20 cellular contexts compared by ENCODE assay signal in the genomic region with DNA sequence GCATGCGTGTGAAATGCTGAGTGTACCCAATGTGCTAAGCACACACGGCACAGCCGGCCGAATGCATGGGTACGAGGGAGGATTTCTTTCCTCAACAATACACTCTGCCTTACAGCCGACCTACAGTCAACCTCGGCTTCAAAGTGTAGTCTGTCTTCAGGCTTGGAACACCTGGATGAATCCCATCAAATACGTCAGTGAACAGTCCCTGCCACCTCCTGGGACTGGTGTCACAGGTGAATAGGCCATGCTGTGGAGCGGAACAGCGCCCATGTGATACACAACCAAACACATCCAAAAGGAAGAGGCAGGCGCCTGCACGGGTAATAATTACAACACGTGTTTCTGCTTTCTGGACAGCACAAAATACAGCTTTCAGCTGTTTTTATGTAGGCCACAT. TPM values are rescaled to one million over a fixed set of nuclear protein-coding genes. Genes with fewer than 3 reads are reported as not detected.
DNase-seq lines count a peak whose midpoint lies in the region; ATAC-seq, FAIRE-seq and TF ChIP-seq lines count a peak whose summit lies in the region.
"Had no signal": no experiment of that assay in that cellular context is flagged by ENCODE, and none has a peak within 500 bp of the region (broad histone marks: within the 10 kb centered on the region; RNA-seq: fewer than 3 reads in every experiment).

No MANE protein-coding gene starts in this region.

- H3K36me3 ChIP-seq in OCI-LY3 (replicated peaks; ENCODE audit: low read depth, low read length) = peaks cover 43% of the 10 kb centered on the region
- H3K36me3 ChIP-seq: SJCRH30 had no signal

- H3K27ac ChIP-seq in OCI-LY3 (ENCODE audit: low read length) = peak overlapping the region; percentile 98
- H3K27ac ChIP-seq: SJCRH30 had no signal

- DNase-seq in GM12892 (ENCODE audit: insufficient read length) = no peak
- DNase-seq in glutamatergic neuron = no peak
- DNase-seq in stimulated activated naive B cell treated with anti-CD40 and anti-IgM and Interleukin-4, amounts not matched to agents 10 μg/mL and 1 μg/mL and 100 μg/mL, for 72 hours = no peak
- DNase-seq in ACHN = no peak
- DNase-seq in NCI-H524 (lab: John Stamatoyannopoulos, UW) = no peak
- DNase-seq in NCI-H510A treated with DMSO at 0.1 percent for 48 hours (lab: John Stamatoyannopoulos, UW) = no peak
- DNase-seq in HUDEP-2 (lab: John Stamatoyannopoulos, UW; ENCODE audit: unreplicated experiment in 76 of 76) = no peak
- DNase-seq: DMS79 treated with DMSO at 0.1 percent for 48 hours, GDM1, H7, Kasumi-1, MM.1S, NCI-H1105, NCI-H1694, NCI-H2107, NCI-H2227 treated with DMSO at 0.1 percent for 48 hours, NCI-H526 treated with DMSO at 0.1 percent for 48 hours, PC-3, SJCRH30 had no signal

- FAIRE-seq in GM12892 (lab: Jason Lieb, UNC) = peak; percentile 73

- H3K9me3 ChIP-seq in OCI-LY3 (ENCODE audit: insufficient read depth, low read length) = no peaks in the 10 kb centered on the region
- H3K9me3 ChIP-seq: SJCRH30 had no signal

- H3K4me3 Mint-ChIP-seq in glutamatergic neuron (ENCODE audit: unreplicated experiment) = no peak overlapping the region
- H3K4me3 Mint-ChIP-seq in stimulated activated naive B cell treated with anti-CD40 and anti-IgM and Interleukin-4, amounts not matched to agents 10 μg/mL and 1 μg/mL and 100 μg/mL, for 72 hours = peak overlapping the region; percentile 8 to 61

- peak overlapping the region; percentile 76 for H3K9ac ChIP-seq in OCI-LY3 (ENCODE audit: low read length)

- no peaks in the 10 kb centered on the region for H3K36me3 Mint-ChIP-seq in glutamatergic neuron (ENCODE audit: unreplicated experiment)
- H3K36me3 Mint-ChIP-seq in stimulated activated naive B cell treated with anti-CD40 and anti-IgM and Interleukin-4, amounts not matched to agents 10 μg/mL and 1 μg/mL and 100 μg/mL, for 72 hours = peaks cover 38 to 72% of the 10 kb centered on the region in 2 donors

- H3K79me2 ChIP-seq in OCI-LY3 (ENCODE audit: low read length) = peaks cover 25% of the 10 kb centered on the region

- no peak for TF ChIP-seq CTCF in OCI-LY3 (IDR thresholded peaks at IDR 0.05; ENCODE audit: low read depth, low read length)
- TF ChIP-seq CTCF in glutamatergic neuron (IDR thresholded peaks at IDR 0.05; ENCODE audit: partially characterized antibody, unreplicated experiment) = no peak

- H2AFZ ChIP-seq in OCI-LY3 (ENCODE audit: low read depth, low read length) = no peak overlapping the region

- peaks cover 6% of the 10 kb centered on the region for H3K9me3 Mint-ChIP-seq in glutamatergic neuron (ENCODE audit: unreplicated experiment)
- H3K9me3 Mint-ChIP-seq in stimulated activated naive B cell treated with anti-CD40 and anti-IgM and Interleukin-4, amounts not matched to agents 10 μg/mL and 1 μg/mL and 100 μg/mL, for 72 hours = no peaks in the 10 kb centered on the region

- no peak for ATAC-seq in stimulated activated naive B cell treated with anti-CD40 and anti-IgM and Interleukin-4, amounts not matched to agents 10 μg/mL and 1 μg/mL and 100 μg/mL, for 72 hours (replicated peaks)
- ATAC-seq: PC-3 had no signal

- H3K4me3 ChIP-seq in OCI-LY3 (ENCODE audit: low read length) = peak overlapping the region; percentile 26
- H3K4me3 ChIP-seq: SJCRH30 had no signal

- peak overlapping the region; percentile 25 for H3K27ac Mint-ChIP-seq in glutamatergic neuron (ENCODE audit: unreplicated experiment)
- peak overlapping the region; percentile 100 for H3K27ac Mint-ChIP-seq in stimulated activated naive B cell treated with anti-CD40 and anti-IgM and Interleukin-4, amounts not matched to agents 10 μg/mL and 1 μg/mL and 100 μg/mL, for 72 hours

- H3K27me3 ChIP-seq in OCI-LY3 (ENCODE audit: low read depth, low read length) = no peaks in the 10 kb centered on the region
- H3K27me3 ChIP-seq: SJCRH30 had no signal

- H3K4me1 Mint-ChIP-seq in glutamatergic neuron (ENCODE audit: low read depth, unreplicated experiment) = peaks cover 15% of the 10 kb centered on the region
- peaks cover 51 to 81% of the 10 kb centered on the region in 2 donors for H3K4me1 Mint-ChIP-seq in stimulated activated naive B cell treated with anti-CD40 and anti-IgM and Interleukin-4, amounts not matched to agents 10 μg/mL and 1 μg/mL and 100 μg/mL, for 72 hours

- no peaks in the 10 kb centered on the region for H4K20me1 ChIP-seq in OCI-LY3 (ENCODE audit: insufficient read depth, low read length)

- no peak for TF ChIP-seq POLR2A in GM12892 (IDR thresholded peaks at IDR 0.05; ENCODE audit: low read depth, low read length)

- peaks cover 78% of the 10 kb centered on the region for H3K4me1 ChIP-seq in OCI-LY3 (ENCODE audit: low read length)
- H3K4me1 ChIP-seq: SJCRH30 had no signal

- no peaks in the 10 kb centered on the region for H3K27me3 Mint-ChIP-seq in glutamatergic neuron (ENCODE audit: unreplicated experiment)
- no peaks in the 10 kb centered on the region for H3K27me3 Mint-ChIP-seq in stimulated activated naive B cell treated with anti-CD40 and anti-IgM and Interleukin-4, amounts not matched to agents 10 μg/mL and 1 μg/mL and 100 μg/mL, for 72 hours

- peak overlapping the region; percentile 80 for H3K4me2 ChIP-seq in OCI-LY3 (ENCODE audit: low read length)

- in situ Hi-C loops in ACHN (cut with HindIII; ENCODE audit: low pct_ligation_motif_present, low pct_unique_long_range_greater_than_20kb, low sequenced_read_pairs) = no loop called here

RNA-seq across cellular contexts. Expression of gene BID, which starts 20.9 kb away (rescaled TPM):
- 93.1 TPM for polyA plus RNA-seq in GM12892 (2012; ENCODE audit: missing spikeins)
- total RNA-seq in glutamatergic neuron (ENCODE audit: unreplicated experiment) = 18.5 TPM
